In genomic region chr13:51673165-51673564, GRCh38 we compare ENCODE assay signal across 18 cellular contexts.
DNase-seq lines count a peak whose midpoint lies in the region; ATAC-seq and TF ChIP-seq lines count a peak whose summit lies in the region.
"Had no signal": no experiment of that assay in that cellular context is flagged by ENCODE, and none has a peak within 500 bp of the region (broad histone marks: within the 10 kb centered on the region; RNA-seq: fewer than 3 reads in every experiment).

No MANE protein-coding gene starts in this region.

- CTCF ChIA-PET in Calu3 (lab: Charles Lee) = no interaction called here
- CTCF ChIA-PET in activated naive CD4-positive, alpha-beta T cell treated with anti-CD3 and anti-CD28 coated beads, Interleukin-2, amount 10 ng/mL, durations not matched to agents 7 days and 5 days (lab: Charles Lee) = no interaction called here

- no peak overlapping the region for H3K4me3 Mint-ChIP-seq in Calu3 (ENCODE audit: low read depth, unreplicated experiment)
- no peak overlapping the region for H3K4me3 Mint-ChIP-seq in type B pancreatic cell
- H3K4me3 Mint-ChIP-seq in activated naive CD4-positive, alpha-beta T cell treated with anti-CD3 and anti-CD28 coated beads, Interleukin-2, amount 10 ng/mL, durations not matched to agents 7 days and 5 days = no peak overlapping the region
- H3K4me3 Mint-ChIP-seq: H9 had no signal

- no peak overlapping the region for H3K4me3 ChIP-seq in lower leg skin (ENCODE audit: low read depth, poor library complexity, severe bottlenecking)
- H3K4me3 ChIP-seq: SK-N-MC had no signal

- no peak for TF ChIP-seq POLR2A in lower leg skin (IDR thresholded peaks at IDR 0.05)

- peak overlapping the region; percentile 79 for H3K27ac ChIP-seq in epithelial cell of prostate
- H3K27ac ChIP-seq: C4-2B, SK-N-MC had no signal

- BruUV-seq in Calu3 (replicated peaks; lab: Mats Ljungman, UMichigan) = no TSS peak

- H3K27ac Mint-ChIP-seq in Calu3 (ENCODE audit: unreplicated experiment) = peak overlapping the region; percentile 79
- peak overlapping the region; percentile 98 for H3K27ac Mint-ChIP-seq in type B pancreatic cell
- H3K27ac Mint-ChIP-seq in activated naive CD4-positive, alpha-beta T cell treated with anti-CD3 and anti-CD28 coated beads, Interleukin-2, amount 10 ng/mL, durations not matched to agents 7 days and 5 days = no peak overlapping the region
- H3K27ac Mint-ChIP-seq: H9 had no signal

- 62 to 83% methylated on average over 2 of the region's 2 CpGs for WGBS in lower leg skin, 2 donors

- TF ChIP-seq CTCF in Calu3 (IDR thresholded peaks at IDR 0.05; ENCODE audit: unreplicated experiment) (no peak), type B pancreatic cell (conservative IDR thresholded peaks at IDR 0.05) (no peak), lower leg skin (IDR thresholded peaks at IDR 0.05) (no peak)

- H3K4me1 Mint-ChIP-seq in Calu3 (ENCODE audit: low read depth, unreplicated experiment) (peaks cover 10% of the 10 kb centered on the region), type B pancreatic cell (ENCODE audit: unreplicated experiment) (peaks cover 31% of the 10 kb centered on the region)
- H3K4me1 Mint-ChIP-seq in activated naive CD4-positive, alpha-beta T cell treated with anti-CD3 and anti-CD28 coated beads, Interleukin-2, amount 10 ng/mL, durations not matched to agents 7 days and 5 days = no peaks in the 10 kb centered on the region

- ATAC-seq in GM18858 (IDR thresholded peaks at IDR 0.05; ENCODE audit: unreplicated experiment) = no peak
- ATAC-seq: PC-3 had no signal

- no peaks in the 10 kb centered on the region for H3K36me3 Mint-ChIP-seq in Calu3 (ENCODE audit: insufficient read depth, unreplicated experiment)
- peaks cover 26% of the 10 kb centered on the region for H3K36me3 Mint-ChIP-seq in type B pancreatic cell
- peaks cover 1% of the 10 kb centered on the region for H3K36me3 Mint-ChIP-seq in activated naive CD4-positive, alpha-beta T cell treated with anti-CD3 and anti-CD28 coated beads, Interleukin-2, amount 10 ng/mL, durations not matched to agents 7 days and 5 days

- DNase-seq in Calu3 = no peak
- DNase-seq in OCI-M1 (lab: John Stamatoyannopoulos, UW) = peak; percentile 13
- no peak for DNase-seq in epithelial cell of prostate (ENCODE audit: low read depth, low spot score)
- DNase-seq in type B pancreatic cell (ENCODE audit: extremely low spot score, unreplicated experiment) = no peak
- DNase-seq in lower leg skin (ENCODE audit: low spot score in 2 of 2) = no peak
- no peak for DNase-seq in activated naive CD4-positive, alpha-beta T cell treated with anti-CD3 and anti-CD28 coated beads, Interleukin-2, amount 10 ng/mL, durations not matched to agents 7 days and 5 days
- DNase-seq: Caco-2, H9, KG1, NCI-H1092, NCI-H1694, NCI-H2107, NCI-H345, NCI-H526 treated with DMSO at 0.1 percent for 48 hours, PC-3 had no signal

- peaks cover 2% of the 10 kb centered on the region for H3K9me3 Mint-ChIP-seq in Calu3 (ENCODE audit: low read depth, unreplicated experiment)
- peaks cover 9% of the 10 kb centered on the region for H3K9me3 Mint-ChIP-seq in type B pancreatic cell
- no peaks in the 10 kb centered on the region for H3K9me3 Mint-ChIP-seq in activated naive CD4-positive, alpha-beta T cell treated with anti-CD3 and anti-CD28 coated beads, Interleukin-2, amount 10 ng/mL, durations not matched to agents 7 days and 5 days

- no peaks in the 10 kb centered on the region for H3K27me3 Mint-ChIP-seq in Calu3 (ENCODE audit: unreplicated experiment)
- no peaks in the 10 kb centered on the region for H3K27me3 Mint-ChIP-seq in type B pancreatic cell
- no peaks in the 10 kb centered on the region for H3K27me3 Mint-ChIP-seq in activated naive CD4-positive, alpha-beta T cell treated with anti-CD3 and anti-CD28 coated beads, Interleukin-2, amount 10 ng/mL, durations not matched to agents 7 days and 5 days

- intact Hi-C loops in Calu3 (cut with micrococcal nuclease; ENCODE audit: unreplicated experiment) = loop anchor here (5.0 kb wide), 1 partner anchor 54 kb away; no protein-coding TSS in a partner anchor
- intact Hi-C loops in lower leg skin (cut with DNase I; ENCODE audit: low total_unique reads) = no loop called here
